In genomic region chr3:132549890-132550578, GRCh38 we compare ENCODE assay signal across 9 cellular contexts. TPM values are rescaled to one million over a fixed set of nuclear protein-coding genes. Genes with fewer than 3 reads are reported as not detected.
DNase-seq lines count a peak whose midpoint lies in the region; ATAC-seq and TF ChIP-seq lines count a peak whose summit lies in the region.
"Had no signal": no experiment of that assay in that cellular context is flagged by ENCODE, and none has a peak within 500 bp of the region (broad histone marks: within the 10 kb centered on the region; RNA-seq: fewer than 3 reads in every experiment).

No MANE protein-coding gene starts in this region.

- ATAC-seq in HG02763 (IDR thresholded peaks at IDR 0.05; ENCODE audit: unreplicated experiment) (peak; percentile 85), omental fat pad (ENCODE audit: low FRiP score) (peak; percentile 58)

- DNase-seq in activated CD4-positive, alpha-beta T cell treated with anti-CD3 and anti-CD28 coated beads for 48 hours, result peak; percentile 15
- no peak for DNase-seq in activated CD4-positive, alpha-beta T cell treated with anti-CD3 and anti-CD28 coated beads, Interleukin-2, amount 50 U/mL, for 1 hour
- DNase-seq in SK-MEL-5 (ENCODE audit: low read depth, low spot score) (peak; percentile 23), omental fat pad (ENCODE audit: low spot score) (no peak), ureter (ENCODE audit: low spot score) (no peak), SHP77 treated with DMSO at 0.1 percent for 48 hours (lab: John Stamatoyannopoulos, UW) (no peak)
- DNase-seq in activated effector memory CD4-positive, alpha-beta T cell treated with Interleukin-2 at 50 U/mL for 16 hours, result no peak
- DNase-seq: natural killer cell had no signal

- no peak for TF ChIP-seq CTCF in omental fat pad (IDR thresholded peaks at IDR 0.05)

- in situ Hi-C loops in SK-MEL-5 (cut with HindIII; ENCODE audit: low pct_unique_long_range_greater_than_20kb, low sequenced_read_pairs), result no loop called here

RNA-seq across cellular contexts. Expression of gene ACKR4, which starts 47.0 kb away (rescaled TPM):
- not detected in 2 replicates for total RNA-seq in SK-MEL-5 (2014; rRNA removed; shearing (Covaris generic))
- not detected in 2 replicates for polyA plus RNA-seq in SK-MEL-5 (2015; cell fraction: cytosol; rRNA removed)
- polyA plus RNA-seq in SK-MEL-5 (2015; cell fraction: nucleus; rRNA removed), result 0.43 TPM in 1 of 2 replicates, not detected in the other
- total RNA-seq in omental fat pad (1 to 10 TPM in 3 of 4 donors, not detected in 1; 1.4 to 3.2 (median 2.8) TPM), ureter (10.4 TPM)

Comparison
In these comparisons a context has a peak if more than half of its experiments do, and no peak if none do; other contexts are left out.
1. DNase-seq: peak in activated CD4-positive, alpha-beta T cell treated with anti-CD3 and anti-CD28 coated beads for 48 hours (single experiment) and SK-MEL-5 (single experiment); none in activated CD4-positive, alpha-beta T cell treated with anti-CD3 and anti-CD28 coated beads, Interleukin-2, amount 50 U/mL, for 1 hour (single experiment), omental fat pad (single experiment), ureter (single experiment), activated effector memory CD4-positive, alpha-beta T cell treated with Interleukin-2 at 50 U/mL for 16 hours (single experiment) and SHP77 treated with DMSO at 0.1 percent for 48 hours (single experiment).